In the genomic region with DNA sequence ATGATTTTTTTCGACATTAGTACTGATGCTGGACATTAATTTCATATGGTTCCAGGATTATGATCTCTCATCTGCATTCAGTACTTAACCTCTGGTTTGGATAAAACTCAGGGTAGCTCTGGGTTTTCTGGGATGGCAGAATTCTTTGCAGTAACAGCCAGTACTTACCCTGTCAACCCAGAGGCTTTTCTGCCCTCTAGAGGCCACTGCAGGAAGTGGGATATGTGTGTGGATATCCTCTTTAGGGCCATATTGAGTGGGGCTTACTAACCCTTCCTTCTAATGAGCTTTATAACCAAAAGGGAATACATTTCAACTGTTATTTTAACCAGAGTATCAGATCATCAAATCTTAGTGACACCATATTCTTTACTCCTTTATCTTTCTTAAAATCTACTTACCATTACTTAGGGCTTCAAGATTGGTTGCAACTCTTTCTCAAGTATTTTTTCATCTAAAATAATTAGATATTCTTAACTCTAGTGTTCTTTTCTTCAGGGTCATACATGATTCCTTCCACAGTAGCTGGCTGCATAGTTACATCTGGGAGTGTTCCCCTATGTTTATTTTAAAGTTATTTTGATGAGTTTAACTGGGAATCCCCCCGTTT, we compare ENCODE assay signal across 9 cellular contexts.
DNase-seq lines count a peak whose midpoint lies in the region; ATAC-seq, FAIRE-seq and TF ChIP-seq lines count a peak whose summit lies in the region.
"Had no signal": no experiment of that assay in that cellular context is flagged by ENCODE, and none has a peak within 500 bp of the region (broad histone marks: within the 10 kb centered on the region; RNA-seq: fewer than 3 reads in every experiment).

No MANE protein-coding gene starts in this region.

- no peak overlapping the region for H3K4me3 ChIP-seq in choroid plexus epithelial cell (ENCODE audit: low read depth, low read length)
- H3K4me3 ChIP-seq in small intestine (ENCODE audit: low read depth in 1 of 2, low read length in 2 of 2): no peak overlapping the region

- no peaks in the 10 kb centered on the region for H3K4me1 Mint-ChIP-seq in stimulated activated memory B cell treated with anti-CD40 and anti-IgM and Interleukin-4, amounts not matched to agents 10 μg/mL and 1 μg/mL and 100 μg/mL, for 72 hours

- H3K4me1 ChIP-seq in small intestine (ENCODE audit: control insufficient read depth in 2 of 2, insufficient read depth in 1 of 2, low read depth in 1 of 2, low read length in 1 of 2): no peaks in the 10 kb centered on the region

- H3K27ac Mint-ChIP-seq in stimulated activated memory B cell treated with anti-CD40 and anti-IgM and Interleukin-4, amounts not matched to agents 10 μg/mL and 1 μg/mL and 100 μg/mL, for 72 hours: no peak overlapping the region

- no peaks in the 10 kb centered on the region for H3K9me3 ChIP-seq in small intestine (ENCODE audit: control insufficient read depth, low read depth)

- DNase-seq in DMS 273 treated with DMSO at 0.1 percent for 48 hours (lab: John Stamatoyannopoulos, UW) (peak; percentile 2), NCI-H524 (lab: John Stamatoyannopoulos, UW) (peak; percentile 83 to 95), choroid plexus epithelial cell (ENCODE audit: low read depth) (peak; percentile 2), small intestine (peak; percentile 27), NCI-H510A (lab: John Stamatoyannopoulos, UW) (no peak)
- no peak for DNase-seq in activated naive CD4-positive, alpha-beta T cell treated with anti-CD3 and anti-CD28 coated beads, Interleukin-2, amount 50 U/mL, for 16 hours

- peak; percentile 48 for ATAC-seq in HG02610 (IDR thresholded peaks at IDR 0.05; ENCODE audit: unreplicated experiment)
- no peak for ATAC-seq in stimulated activated memory B cell treated with anti-CD40 and anti-IgM and Interleukin-4, amounts not matched to agents 10 μg/mL and 1 μg/mL and 100 μg/mL, for 72 hours

- H3K27me3 ChIP-seq in small intestine (ENCODE audit: control insufficient read depth in 2 of 2, insufficient read depth in 2 of 2, low read length in 2 of 2): no peaks in the 10 kb centered on the region

- H3K27me3 Mint-ChIP-seq in stimulated activated memory B cell treated with anti-CD40 and anti-IgM and Interleukin-4, amounts not matched to agents 10 μg/mL and 1 μg/mL and 100 μg/mL, for 72 hours: no peaks in the 10 kb centered on the region

- H3K9me3 Mint-ChIP-seq in stimulated activated memory B cell treated with anti-CD40 and anti-IgM and Interleukin-4, amounts not matched to agents 10 μg/mL and 1 μg/mL and 100 μg/mL, for 72 hours: peaks cover 5% of the 10 kb centered on the region

- H3K36me3 Mint-ChIP-seq in stimulated activated memory B cell treated with anti-CD40 and anti-IgM and Interleukin-4, amounts not matched to agents 10 μg/mL and 1 μg/mL and 100 μg/mL, for 72 hours: no peaks in the 10 kb centered on the region

- 44 to 53% (median 47%) methylated on average over 2 of the region's 2 CpGs for WGBS in small intestine, 3 donors

- no peak for FAIRE-seq in small intestine (lab: Jason Lieb, UNC)

- no peaks in the 10 kb centered on the region for H3K36me3 ChIP-seq in small intestine (ENCODE audit: control insufficient read depth in 2 of 2, insufficient read depth in 2 of 2, low read length in 2 of 2)

- H3K27ac ChIP-seq in small intestine (ENCODE audit: low read depth in 1 of 2, low read length in 1 of 2): no peak overlapping the region
- H3K27ac ChIP-seq: epithelial cell of prostate had no signal

- TF ChIP-seq CTCF in choroid plexus epithelial cell (conservative IDR thresholded peaks at IDR 0.05; ENCODE audit: low read depth, low read length): peak; percentile 30

- H3K4me3 Mint-ChIP-seq in stimulated activated memory B cell treated with anti-CD40 and anti-IgM and Interleukin-4, amounts not matched to agents 10 μg/mL and 1 μg/mL and 100 μg/mL, for 72 hours: no peak overlapping the region

Comparison
In these comparisons a context has a peak if more than half of its experiments do, and no peak if none do; other contexts are left out.
1. DNase-seq: peak in DMS 273 treated with DMSO at 0.1 percent for 48 hours (single experiment), NCI-H524 (2 of 2), choroid plexus epithelial cell (single experiment) and small intestine (single experiment); none in NCI-H510A (single experiment) and activated naive CD4-positive, alpha-beta T cell treated with anti-CD3 and anti-CD28 coated beads, Interleukin-2, amount 50 U/mL, for 16 hours (single experiment).